In genomic region chr2:134160793-134161504, GRCh38 we compare ENCODE assay signal across 13 cellular contexts.
A peak's percentile ranks its signal among the peaks of the same experiment; 100 is the strongest.
DNase-seq lines count a peak whose midpoint lies in the region; FAIRE-seq and TF ChIP-seq lines count a peak whose summit lies in the region.
"Had no signal": no experiment of that assay in that cellular context is flagged by ENCODE, and none has a peak within 500 bp of the region (broad histone marks: within the 10 kb centered on the region; RNA-seq: fewer than 3 reads in every experiment).

No MANE protein-coding gene starts in this region.

- H3K27ac Mint-ChIP-seq in activated naive CD4-positive, alpha-beta T cell treated with anti-CD3 and anti-CD28 coated beads, Interleukin-2, amount 50 U/mL, for 24 hours: no peak overlapping the region
- H3K27ac Mint-ChIP-seq: type B pancreatic cell had no signal

- CTCF ChIA-PET in HEK293T (lab: Yijun Ruan, JAX): no interaction called here

- intact Hi-C loops in testis (cut with DNase I; ENCODE audit: low total_unique reads): no loop called here

- H3K9me3 ChIP-seq in WERI-Rb-1 (ENCODE audit: severe bottlenecking) (no peaks in the 10 kb centered on the region), testis (no peaks in the 10 kb centered on the region)

- peak overlapping the region; percentile 40 for H3K27ac ChIP-seq in WERI-Rb-1
- no peak overlapping the region for H3K27ac ChIP-seq in testis

- WGBS in testis, 2 donors: 46 to 69% methylated on average over 9 of the region's 9 CpGs

- no peaks in the 10 kb centered on the region for H3K9me3 Mint-ChIP-seq in activated naive CD4-positive, alpha-beta T cell treated with anti-CD3 and anti-CD28 coated beads, Interleukin-2, amount 50 U/mL, for 24 hours
- H3K9me3 Mint-ChIP-seq: type B pancreatic cell had no signal

- TF ChIP-seq POLR2A in testis (IDR thresholded peaks at IDR 0.05): no peak

- FAIRE-seq in GM19239 (lab: Jason Lieb, UNC): no peak
- FAIRE-seq: endometrium had no signal

- POLR2A ChIA-PET in HEK293T (lab: Yijun Ruan, JAX): interaction anchor here (0.5 kb wide), 1 partner anchor 29 kb away, joined by 3 read pairs; no protein-coding TSS in a partner anchor

- H3K4me3 Mint-ChIP-seq in activated naive CD4-positive, alpha-beta T cell treated with anti-CD3 and anti-CD28 coated beads, Interleukin-2, amount 50 U/mL, for 24 hours: peak overlapping the region; percentile 11
- H3K4me3 Mint-ChIP-seq: type B pancreatic cell had no signal

- peaks cover 83% of the 10 kb centered on the region for H3K4me1 Mint-ChIP-seq in activated naive CD4-positive, alpha-beta T cell treated with anti-CD3 and anti-CD28 coated beads, Interleukin-2, amount 50 U/mL, for 24 hours

- H3K27me3 ChIP-seq in WERI-Rb-1 (ENCODE audit: insufficient read depth, low read depth, severe bottlenecking) (no peaks in the 10 kb centered on the region), testis (no peaks in the 10 kb centered on the region)

- H3K4me3 ChIP-seq in WERI-Rb-1 (ENCODE audit: low read depth, low read length) (no peak overlapping the region), testis (no peak overlapping the region)

- H3K4me1 ChIP-seq in testis: peaks cover 7% of the 10 kb centered on the region

- no peak for DNase-seq in activated naive CD4-positive, alpha-beta T cell treated with Interleukin-2 at 50 U/mL for 16 hours
- DNase-seq in WERI-Rb-1: peak; percentile 55
- DNase-seq in iris pigment epithelial cell (ENCODE audit: low read depth): peak; percentile 36
- peak; percentile 51 for DNase-seq in testis
- DNase-seq in GM19239 (ENCODE audit: insufficient read length, low spot score): no peak
- DNase-seq in GM10266 (ENCODE audit: extremely low spot score): no peak
- DNase-seq in HEK293T (ENCODE audit: extremely low spot score): no peak
- DNase-seq: activated effector memory CD4-positive, alpha-beta T cell treated with Interleukin-2 at 50 U/mL for 16 hours; NCI-H2029 treated with DMSO at 0.1 percent for 48 hours; T-helper 2 cell had no signal

- H3K36me3 ChIP-seq in WERI-Rb-1 (no peaks in the 10 kb centered on the region; the same call in 1 of the 2 replicates), testis (ENCODE audit: low read depth, missing control alignments) (no peaks in the 10 kb centered on the region)

- no peaks in the 10 kb centered on the region for H3K36me3 Mint-ChIP-seq in activated naive CD4-positive, alpha-beta T cell treated with anti-CD3 and anti-CD28 coated beads, Interleukin-2, amount 50 U/mL, for 24 hours

- H3K27me3 Mint-ChIP-seq in activated naive CD4-positive, alpha-beta T cell treated with anti-CD3 and anti-CD28 coated beads, Interleukin-2, amount 50 U/mL, for 24 hours: no peaks in the 10 kb centered on the region
- H3K27me3 Mint-ChIP-seq: type B pancreatic cell had no signal

- no peak for TF ChIP-seq CTCF in WERI-Rb-1 (IDR thresholded peaks at IDR 0.05; ENCODE audit: low read depth, low read length)
- no peak for TF ChIP-seq CTCF in testis (IDR thresholded peaks at IDR 0.05)
- no peak for TF ChIP-seq CTCF in GM10266 (IDR thresholded peaks at IDR 0.05; ENCODE audit: control insufficient read depth, insufficient read depth, low read depth, missing control alignments)

TF ChIP-seq in HEK293T, 16 proteins besides CTCF, POLR2A, EP300 and RAD21:
- TF ChIP-seq ZNF384 (IDR thresholded peaks at IDR 0.05) (no peak), ARNT (IDR thresholded peaks at IDR 0.05) (no peak), FOXK2 (IDR thresholded peaks at IDR 0.05) (no peak), PKNOX1 (IDR thresholded peaks at IDR 0.05) (no peak), FOXM1 (IDR thresholded peaks at IDR 0.05; ENCODE audit: borderline replicate concordance) (no peak), SUZ12 (IDR thresholded peaks at IDR 0.05) (no peak), FOXA1 (IDR thresholded peaks at IDR 0.05) (no peak), L3MBTL2 (conservative IDR thresholded peaks at IDR 0.05) (no peak), TARDBP (IDR thresholded peaks at IDR 0.05) (no peak), NFRKB (IDR thresholded peaks at IDR 0.05) (no peak), CTBP1 (IDR thresholded peaks at IDR 0.05; ENCODE audit: borderline replicate concordance) (no peak)

Comparison
In these comparisons a context has a peak if more than half of its experiments do, and no peak if none do; other contexts are left out.
1. DNase-seq: peak in WERI-Rb-1 (single experiment), iris pigment epithelial cell (single experiment) and testis (single experiment); none in activated naive CD4-positive, alpha-beta T cell treated with Interleukin-2 at 50 U/mL for 16 hours (single experiment), GM19239 (single experiment), GM10266 (single experiment) and HEK293T (single experiment).